In the genomic region with DNA sequence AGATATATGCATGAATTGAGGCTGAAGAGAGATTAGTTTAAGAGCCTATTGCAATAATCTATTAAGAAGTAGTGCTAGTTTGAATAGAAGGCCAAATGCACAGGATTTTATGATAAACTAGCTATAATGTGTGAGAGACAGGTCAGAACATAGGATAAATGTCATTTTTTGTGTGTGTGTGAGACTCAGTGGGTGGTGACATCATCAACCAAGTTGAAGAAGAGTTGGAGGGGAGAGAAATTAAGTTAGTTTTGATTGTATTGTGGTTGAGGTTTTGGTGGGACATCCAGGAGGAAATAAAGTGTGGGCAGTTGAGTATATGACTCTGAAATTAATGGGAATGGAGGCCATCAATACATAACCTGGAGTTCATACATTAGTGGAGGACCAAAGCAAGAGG, we compare ENCODE assay signal across 11 cellular contexts.
"Had no signal": no experiment of that assay in that cellular context is flagged by ENCODE, and none has a peak within 500 bp of the region (broad histone marks: within the 10 kb centered on the region; RNA-seq: fewer than 3 reads in every experiment).

No MANE protein-coding gene starts in this region.

- H3K36me3 ChIP-seq: HAP-1 had no signal

- FAIRE-seq: H1, H54 had no signal

- H3K27ac ChIP-seq: GM23248 had no signal

- DNase-seq: GM23248, GOT3, H7, H9, HCEC 1CT, HFFc6 had no signal

- H3K9me3 ChIP-seq: HAP-1 had no signal

- H3K4me2 ChIP-seq: GM23338 had no signal

- H2AFZ ChIP-seq: GM23248, GM23338 had no signal

- ATAC-seq: GM23338, HCT116 had no signal

- H3K9ac ChIP-seq: GM23248 had no signal

- H3K4me3 ChIP-seq: GM23248, GM23338, HAP-1 had no signal
